28 cellular contexts compared by ENCODE assay signal in the genomic region with DNA sequence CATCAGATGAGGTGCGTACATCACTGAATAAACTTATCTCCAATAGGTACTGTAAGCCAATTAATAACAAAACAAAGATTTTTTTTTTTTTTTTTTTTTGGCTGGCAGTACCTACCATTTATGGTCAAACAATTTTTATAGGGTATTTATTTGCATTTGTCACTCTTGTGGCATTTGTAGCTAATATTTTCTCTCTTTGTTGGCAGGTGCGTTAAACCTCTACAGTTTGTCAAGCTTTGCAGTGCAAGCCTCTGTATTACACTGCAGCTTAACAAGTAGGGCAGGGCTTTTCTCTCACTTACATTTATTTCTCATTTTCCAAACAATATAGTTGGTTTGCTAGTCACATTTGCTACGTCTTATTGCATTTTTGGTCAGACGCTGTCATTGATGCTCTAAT.
"Had no signal": no experiment of that assay in that cellular context is flagged by ENCODE, and none has a peak within 500 bp of the region (broad histone marks: within the 10 kb centered on the region; RNA-seq: fewer than 3 reads in every experiment).

No MANE protein-coding gene starts in this region.

- H3K27me3 ChIP-seq: esophagus squamous epithelium, heart right ventricle, left lung, neutrophil, pancreas, testis, tibial artery, upper lobe of left lung, uterus had no signal

- H3K36me3 ChIP-seq: uterus had no signal

- FAIRE-seq: endometrium, pancreas had no signal

- H3K4me3 ChIP-seq: esophagus squamous epithelium, heart right ventricle, left lung, mucosa of descending colon, pancreas, smooth muscle cell, testis, tibial artery, upper lobe of left lung, uterus had no signal

- H3K4me2 ChIP-seq: smooth muscle cell had no signal

- H3K9me3 ChIP-seq: esophagus squamous epithelium, heart right ventricle, left lung, mucosa of descending colon, neutrophil, pancreas, testis, tibial artery, upper lobe of left lung, uterus had no signal

- DNase-seq: cortex of kidney; effector memory CD8-positive, alpha-beta T cell; erythroblast; esophagus squamous epithelium; foreskin melanocyte; glutamatergic neuron; heart right ventricle; hippocampal formation; left cardiac atrium; left lung; mesenchymal stem cell; mucosa of descending colon; naive B cell; pancreas; stimulated activated CD4-positive, alpha-beta T cell treated with anti-CD3 and anti-CD28 coated beads, Interleukin-2, amount 100 ng/mL, for 24 hours; stimulated activated CD4-positive, alpha-beta T cell treated with anti-CD3 and anti-CD28 coated beads, Interleukin-4, amount 100 ng/mL, for 24 hours; stimulated activated naive CD8-positive, alpha-beta T cell treated with anti-CD3 and anti-CD28 coated beads, Interleukin-15, Interleukin-2, amounts not matched to agents 100 U/mL and 50 U/mL, for 24 hours; substantia nigra; testis; tibial artery; upper lobe of left lung; uterus had no signal

- ATAC-seq: effector memory CD8-positive, alpha-beta T cell; heart right ventricle; left cardiac atrium; left lung; mucosa of descending colon; natural killer cell treated with Interleukin-12 subunit alpha and Interleukin-12 subunit beta and Interleukin-15 and Interleukin-18, amount 100 ng/mL, for 72 hours; pancreas; sciatic nerve; stimulated activated effector memory CD8-positive, alpha-beta T cell treated with anti-CD3 and anti-CD28 coated beads, Interleukin-12 subunit alpha, Interleukin-12 subunit beta, amount 100 ng/mL, for 72 hours; stimulated activated naive CD8-positive, alpha-beta T cell treated with anti-CD3 and anti-CD28 coated beads, Interleukin-15, Interleukin-2, amounts not matched to agents 100 U/mL and 50 U/mL, for 24 hours had no signal

- H3K27ac ChIP-seq: esophagus squamous epithelium, heart right ventricle, left lung, neutrophil, pancreas, testis, tibial artery, upper lobe of left lung, uterus had no signal

- H3K4me1 ChIP-seq: esophagus squamous epithelium, left lung, testis, tibial artery, uterus had no signal
